In the genomic region with DNA sequence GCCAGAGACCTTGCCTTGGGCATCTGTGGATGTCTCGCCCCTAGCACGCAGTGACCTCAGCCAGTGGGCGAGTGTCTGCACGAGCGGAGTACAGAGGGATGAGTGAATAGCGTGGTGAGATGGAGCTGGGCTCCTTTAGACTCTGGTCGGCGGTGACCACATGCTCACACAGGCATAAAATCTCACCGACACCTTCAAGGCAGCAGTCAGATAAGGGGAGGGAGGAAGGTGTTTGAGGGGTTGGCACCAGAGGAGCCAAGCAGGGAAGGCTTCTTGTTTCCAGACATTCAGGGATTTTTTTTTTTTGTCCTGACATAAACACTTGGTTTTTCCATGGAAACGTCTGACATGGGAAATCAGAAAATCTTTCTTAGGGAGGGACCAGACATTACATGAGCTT, we compare ENCODE assay signal across 10 cellular contexts. TPM values are rescaled to one million over a fixed set of nuclear protein-coding genes. Genes with fewer than 3 reads are reported as not detected.
DNase-seq lines count a peak whose midpoint lies in the region; ATAC-seq, FAIRE-seq and TF ChIP-seq lines count a peak whose summit lies in the region.
"Had no signal": no experiment of that assay in that cellular context is flagged by ENCODE, and none has a peak within 500 bp of the region (broad histone marks: within the 10 kb centered on the region; RNA-seq: fewer than 3 reads in every experiment).

No MANE protein-coding gene starts in this region.

- H3K9me3 ChIP-seq in BE2C (no peaks in the 10 kb centered on the region), astrocyte (ENCODE audit: insufficient read depth, low read depth, low read length) (no peaks in the 10 kb centered on the region)

- peak overlapping the region; percentile 90 for H3K27ac Mint-ChIP-seq in astrocyte (ENCODE audit: unreplicated experiment)
- H3K27ac Mint-ChIP-seq in activated CD8-positive, alpha-beta memory T cell treated with anti-CD3 and anti-CD28 coated beads, Interleukin-2, amount 10 ng/mL, durations not matched to agents 7 days and 5 days = no peak overlapping the region
- H3K27ac Mint-ChIP-seq: dendritic cell treated with granulocyte-macrophage colony-stimulating factor and Interleukin-4, amounts not matched to agents 40 ng/mL and 50 ng/mL, for 4 days had no signal

- peak overlapping the region; percentile 12 for H2AFZ ChIP-seq in astrocyte (ENCODE audit: low read depth, low read length)

- DNase-seq in BE2C (no peak), astrocyte (ENCODE audit: low read depth) (peak; percentile 32), left cardiac atrium (no peak), retina (peak; percentile 38), lower leg skin (ENCODE audit: low spot score in 2 of 2) (no peak), H4 (ENCODE audit: low spot score) (no peak), H54 (ENCODE audit: insufficient read length, low spot score) (no peak)
- DNase-seq in activated CD8-positive, alpha-beta memory T cell treated with anti-CD3 and anti-CD28 coated beads, Interleukin-2, amount 10 ng/mL, durations not matched to agents 7 days and 5 days = no peak
- DNase-seq: activated CD4-positive, alpha-beta T cell treated with anti-CD3 and anti-CD28 coated beads for 1 hour had no signal

- peak overlapping the region; percentile 40 for H3K9ac ChIP-seq in astrocyte (ENCODE audit: low read length)

- intact Hi-C loops in left cardiac atrium (cut with DNase I) = no loop called here
- intact Hi-C loops in lower leg skin (cut with DNase I; ENCODE audit: low total_unique reads) = no loop called here

- H3K4me2 ChIP-seq in astrocyte (ENCODE audit: low read length) = peak overlapping the region; percentile 56

- CTCF ChIA-PET in activated CD8-positive, alpha-beta memory T cell treated with anti-CD3 and anti-CD28 coated beads, Interleukin-2, amount 10 ng/mL, durations not matched to agents 7 days and 5 days (lab: Charles Lee) = no interaction called here

- no peak for FAIRE-seq in astrocyte (lab: Jason Lieb, UNC)
- FAIRE-seq in H54 (lab: Jason Lieb, UNC) = no peak

- peak overlapping the region; percentile 53 for H3K27ac ChIP-seq in astrocyte (ENCODE audit: low read depth, low read length)

- no peak for TF ChIP-seq POLR2A in lower leg skin (IDR thresholded peaks at IDR 0.05)
- TF ChIP-seq POLR2A in H54 (IDR thresholded peaks at IDR 0.05; ENCODE audit: low read depth, low read length) = no peak

- no peak for TF ChIP-seq CTCF in BE2C (IDR thresholded peaks at IDR 0.05; ENCODE audit: low read depth, low read length)
- no peak for TF ChIP-seq CTCF in astrocyte (IDR thresholded peaks at IDR 0.05; ENCODE audit: insufficient read depth, low read depth, low read length)
- no peak for TF ChIP-seq CTCF in lower leg skin (IDR thresholded peaks at IDR 0.05)

- H3K9me3 Mint-ChIP-seq in astrocyte (ENCODE audit: unreplicated experiment) = no peaks in the 10 kb centered on the region
- H3K9me3 Mint-ChIP-seq in activated CD8-positive, alpha-beta memory T cell treated with anti-CD3 and anti-CD28 coated beads, Interleukin-2, amount 10 ng/mL, durations not matched to agents 7 days and 5 days (ENCODE audit: low read depth) = no peaks in the 10 kb centered on the region
- H3K9me3 Mint-ChIP-seq: dendritic cell treated with granulocyte-macrophage colony-stimulating factor and Interleukin-4, amounts not matched to agents 40 ng/mL and 50 ng/mL, for 4 days had no signal

- H3K4me1 ChIP-seq in BE2C (peaks cover 26% of the 10 kb centered on the region), astrocyte (ENCODE audit: insufficient read depth, low read length) (peaks cover 28% of the 10 kb centered on the region)

- peaks cover 56% of the 10 kb centered on the region for H3K4me1 Mint-ChIP-seq in astrocyte (ENCODE audit: low read depth, unreplicated experiment)
- peaks cover 5% of the 10 kb centered on the region for H3K4me1 Mint-ChIP-seq in activated CD8-positive, alpha-beta memory T cell treated with anti-CD3 and anti-CD28 coated beads, Interleukin-2, amount 10 ng/mL, durations not matched to agents 7 days and 5 days

- H4K20me1 ChIP-seq in astrocyte (ENCODE audit: insufficient read depth, low read length) = no peaks in the 10 kb centered on the region

- WGBS in lower leg skin, 2 donors = 49 to 70% methylated on average over 10 of the region's 10 CpGs

- H3K27me3 Mint-ChIP-seq in astrocyte (ENCODE audit: low read depth, unreplicated experiment) = no peaks in the 10 kb centered on the region
- peaks cover 5% of the 10 kb centered on the region for H3K27me3 Mint-ChIP-seq in activated CD8-positive, alpha-beta memory T cell treated with anti-CD3 and anti-CD28 coated beads, Interleukin-2, amount 10 ng/mL, durations not matched to agents 7 days and 5 days

- H3K4me3 Mint-ChIP-seq in astrocyte (ENCODE audit: unreplicated experiment) = no peak overlapping the region
- H3K4me3 Mint-ChIP-seq in activated CD8-positive, alpha-beta memory T cell treated with anti-CD3 and anti-CD28 coated beads, Interleukin-2, amount 10 ng/mL, durations not matched to agents 7 days and 5 days = no peak overlapping the region
- H3K4me3 Mint-ChIP-seq: dendritic cell treated with granulocyte-macrophage colony-stimulating factor and Interleukin-4, amounts not matched to agents 40 ng/mL and 50 ng/mL, for 4 days had no signal

- ATAC-seq in left cardiac atrium = peak; percentile 31 to 67
- ATAC-seq in activated CD8-positive, alpha-beta memory T cell treated with anti-CD3 and anti-CD28 coated beads, Interleukin-2, amount 10 ng/mL, durations not matched to agents 7 days and 5 days = no peak

- H3K36me3 Mint-ChIP-seq in astrocyte (ENCODE audit: low read depth, unreplicated experiment) = no peaks in the 10 kb centered on the region
- no peaks in the 10 kb centered on the region for H3K36me3 Mint-ChIP-seq in activated CD8-positive, alpha-beta memory T cell treated with anti-CD3 and anti-CD28 coated beads, Interleukin-2, amount 10 ng/mL, durations not matched to agents 7 days and 5 days

- no peaks in the 10 kb centered on the region for H3K27me3 ChIP-seq in BE2C
- no peaks in the 10 kb centered on the region for H3K27me3 ChIP-seq in astrocyte (ENCODE audit: insufficient read depth, low read length)

- H3K79me2 ChIP-seq in astrocyte (ENCODE audit: insufficient read depth, low read length) = no peaks in the 10 kb centered on the region

- H3K4me3 ChIP-seq in BE2C (ENCODE audit: low read depth, low read length) (peak overlapping the region; percentile 15; the same call in 1 of the 2 replicates), astrocyte (ENCODE audit: insufficient read depth, low read depth, low read length) (no peak overlapping the region), lower leg skin (ENCODE audit: low read depth, poor library complexity, severe bottlenecking) (no peak overlapping the region)

- H3K36me3 ChIP-seq in BE2C = no peaks in the 10 kb centered on the region
- H3K36me3 ChIP-seq in astrocyte (ENCODE audit: insufficient read depth, low read length) = no peaks in the 10 kb centered on the region

RNA-seq across cellular contexts. Expression of a gene that starts 35.8 kb away (rescaled TPM):
- 0.34 TPM for polyA plus RNA-seq in BE2C (2012; ENCODE audit: insufficient read depth, insufficient read length, low read depth)
- total RNA-seq in astrocyte (2.2 and 3.9 TPM in 2 replicates), left cardiac atrium (under 1 TPM; 0.35 to 0.55 TPM), lower leg skin (under 1 TPM in 2 of 4 donors, not detected in 2; 0.06 to 0.67 TPM)
- under 1 TPM in 1 of 2 experiments, not detected in 1; 0.21 TPM for total RNA-seq in activated CD8-positive, alpha-beta memory T cell treated with anti-CD3 and anti-CD28 coated beads, Interleukin-2, amount 10 ng/mL, durations not matched to agents 7 days and 5 days
- 0.14 and 0.27 TPM in 2 replicates for total RNA-seq in H4 (2014; rRNA removed; shearing (Covaris generic))

Comparison
In these comparisons a context has a peak if more than half of its experiments do, and no peak if none do; other contexts are left out.
1. DNase-seq: peak in astrocyte (single experiment) and retina (single experiment); none in BE2C (single experiment), left cardiac atrium (single experiment), activated CD8-positive, alpha-beta memory T cell treated with anti-CD3 and anti-CD28 coated beads, Interleukin-2, amount 10 ng/mL, durations not matched to agents 7 days and 5 days (single experiment), lower leg skin (0 of 2), H4 (single experiment) and H54 (single experiment).